1 cellular context compared by ENCODE assay signal in genomic region chr20:48682529-48683385, GRCh38.
TF ChIP-seq lines count a peak whose summit lies in the region.

No MANE protein-coding gene starts in this region.

TF ChIP-seq in HepG2, 621 proteins besides CTCF, POLR2A, EP300 and RAD21 (continued from another document and continues in another):
- peak; percentile 60; the same call in 1 of the 2 replicates for TF ChIP-seq USF2 (IDR thresholded peaks at IDR 0.05; ENCODE audit: low read depth, low read length)
- TF ChIP-seq USF2 (CRISPR knock-in tag; IDR thresholded peaks at IDR 0.05; ENCODE audit: borderline replicate concordance) = peak; percentile 59; the same call in 1 of the 2 replicates
- peak; percentile 36; the same call in 1 of the 2 replicates for TF ChIP-seq HIVEP1 (CRISPR knock-in tag; IDR thresholded peaks at IDR 0.05)
- TF ChIP-seq ZNF547 (CRISPR knock-in tag; IDR thresholded peaks at IDR 0.05) = 0 out of 2 replicates have a peak, but pooled peaks have one; percentile 39
- TF ChIP-seq GLI4 (CRISPR knock-in tag; IDR thresholded peaks at IDR 0.05; ENCODE audit: borderline replicate concordance) = no peak
- TF ChIP-seq NR1H2 (CRISPR knock-in tag; IDR thresholded peaks at IDR 0.05; ENCODE audit: borderline replicate concordance, low read depth) = no peak
- no peak; the same call in 1 of the 2 replicates for TF ChIP-seq RAD51 (IDR thresholded peaks at IDR 0.05; ENCODE audit: borderline replicate concordance)
- TF ChIP-seq TIGD3 (CRISPR knock-in tag; IDR thresholded peaks at IDR 0.05; ENCODE audit: borderline replicate concordance) = no peak
- no peak for TF ChIP-seq ZBTB14 (CRISPR knock-in tag; IDR thresholded peaks at IDR 0.05)
- 0 out of 2 replicates have a peak, but pooled peaks have one; percentile 64 for TF ChIP-seq ZBTB46 (CRISPR knock-in tag; IDR thresholded peaks at IDR 0.05; ENCODE audit: borderline replicate concordance)
- TF ChIP-seq ZNF724P (CRISPR knock-in tag; IDR thresholded peaks at IDR 0.05; ENCODE audit: borderline replicate concordance) = no peak
- no peak for TF ChIP-seq CERS6 (CRISPR knock-in tag; IDR thresholded peaks at IDR 0.05)
- TF ChIP-seq FOXJ3 (CRISPR knock-in tag; IDR thresholded peaks at IDR 0.05; ENCODE audit: borderline replicate concordance) = no peak
- TF ChIP-seq THRA (CRISPR knock-in tag; IDR thresholded peaks at IDR 0.05; ENCODE audit: borderline replicate concordance) = no peak
- TF ChIP-seq TCF7 (IDR thresholded peaks at IDR 0.05; ENCODE audit: low read depth) = no peak
- TF ChIP-seq RBAK (CRISPR knock-in tag; IDR thresholded peaks at IDR 0.05) = no peak
- TF ChIP-seq SRF (IDR thresholded peaks at IDR 0.05; ENCODE audit: low read depth, low read length) = no peak
- no peak for TF ChIP-seq ZNF800 (CRISPR knock-in tag; IDR thresholded peaks at IDR 0.05)
- no peak for TF ChIP-seq ATF7 (IDR thresholded peaks at IDR 0.05)
- TF ChIP-seq ATF7 (CRISPR knock-in tag; IDR thresholded peaks at IDR 0.05) = no peak
- TF ChIP-seq, protein P1, sequence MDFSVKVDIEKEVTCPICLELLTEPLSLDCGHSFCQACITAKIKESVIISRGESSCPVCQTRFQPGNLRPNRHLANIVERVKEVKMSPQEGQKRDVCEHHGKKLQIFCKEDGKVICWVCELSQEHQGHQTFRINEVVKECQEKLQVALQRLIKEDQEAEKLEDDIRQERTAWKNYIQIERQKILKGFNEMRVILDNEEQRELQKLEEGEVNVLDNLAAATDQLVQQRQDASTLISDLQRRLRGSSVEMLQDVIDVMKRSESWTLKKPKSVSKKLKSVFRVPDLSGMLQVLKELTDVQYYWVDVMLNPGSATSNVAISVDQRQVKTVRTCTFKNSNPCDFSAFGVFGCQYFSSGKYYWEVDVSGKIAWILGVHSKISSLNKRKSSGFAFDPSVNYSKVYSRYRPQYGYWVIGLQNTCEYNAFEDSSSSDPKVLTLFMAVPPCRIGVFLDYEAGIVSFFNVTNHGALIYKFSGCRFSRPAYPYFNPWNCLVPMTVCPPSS (IDR thresholded peaks at IDR 0.05) = no peak
- no peak for TF ChIP-seq GTF3A (CRISPR knock-in tag; conservative IDR thresholded peaks at IDR 0.05)
- TF ChIP-seq ZNF670 (CRISPR knock-in tag; IDR thresholded peaks at IDR 0.05; ENCODE audit: borderline replicate concordance) = no peak
- no peak for TF ChIP-seq STAT5B (CRISPR knock-in tag; IDR thresholded peaks at IDR 0.05)
- TF ChIP-seq, protein P2, sequence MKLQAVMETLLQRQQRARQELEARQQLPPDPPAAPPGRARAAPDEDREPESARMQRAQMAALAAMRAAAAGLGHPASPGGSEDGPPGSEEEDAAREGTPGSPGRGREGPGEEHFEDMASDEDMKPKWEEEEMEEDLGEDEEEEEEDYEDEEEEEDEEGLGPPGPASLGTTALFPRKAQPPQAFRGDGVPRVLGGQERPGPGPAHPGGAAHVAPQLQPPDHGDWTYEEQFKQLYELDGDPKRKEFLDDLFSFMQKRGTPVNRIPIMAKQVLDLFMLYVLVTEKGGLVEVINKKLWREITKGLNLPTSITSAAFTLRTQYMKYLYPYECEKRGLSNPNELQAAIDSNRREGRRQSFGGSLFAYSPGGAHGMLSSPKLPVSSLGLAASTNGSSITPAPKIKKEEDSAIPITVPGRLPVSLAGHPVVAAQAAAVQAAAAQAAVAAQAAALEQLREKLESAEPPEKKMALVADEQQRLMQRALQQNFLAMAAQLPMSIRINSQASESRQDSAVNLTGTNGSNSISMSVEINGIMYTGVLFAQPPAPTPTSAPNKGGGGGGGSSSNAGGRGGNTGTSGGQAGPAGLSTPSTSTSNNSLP (IDR thresholded peaks at IDR 0.05; ENCODE audit: low read depth, low read length) = no peak
- 0 out of 2 replicates have a peak, but pooled peaks have one; percentile 54 for TF ChIP-seq ZNF879 (CRISPR knock-in tag; IDR thresholded peaks at IDR 0.05)
- no peak for TF ChIP-seq PHB2 (IDR thresholded peaks at IDR 0.05; ENCODE audit: partially characterized antibody)
- TF ChIP-seq JUN (CRISPR knock-in tag; IDR thresholded peaks at IDR 0.05) = no peak
- no peak for TF ChIP-seq PRPF4 (IDR thresholded peaks at IDR 0.05; ENCODE audit: low read depth, low read length, poor library complexity, severe bottlenecking)
- TF ChIP-seq U2AF1 (optimal IDR thresholded peaks at IDR 0.05; ENCODE audit: low read depth, low read length) = no peak
- no peak for TF ChIP-seq ZNF30 (CRISPR knock-in tag; IDR thresholded peaks at IDR 0.05)
- no peak for TF ChIP-seq ZBTB10 (CRISPR knock-in tag; IDR thresholded peaks at IDR 0.05; ENCODE audit: borderline replicate concordance)
- peak; percentile 78 for TF ChIP-seq SRSF1 (optimal IDR thresholded peaks at IDR 0.05; ENCODE audit: low read depth, low read length)
- no peak for TF ChIP-seq STAG1 (CRISPR knock-in tag; IDR thresholded peaks at IDR 0.05)
- no peak for TF ChIP-seq PAF1 (CRISPR knock-in tag; IDR thresholded peaks at IDR 0.05)
- TF ChIP-seq ZNF709 (CRISPR knock-in tag; IDR thresholded peaks at IDR 0.05) = no peak
